In genomic region chr3:46908294-46908985, GRCh38 we compare ENCODE assay signal across 13 cellular contexts. TPM values are rescaled to one million over a fixed set of nuclear protein-coding genes. Genes with fewer than 3 reads are reported as not detected.
DNase-seq lines count a peak whose midpoint lies in the region; ATAC-seq, FAIRE-seq and TF ChIP-seq lines count a peak whose summit lies in the region.
"Had no signal": no experiment of that assay in that cellular context is flagged by ENCODE, and none has a peak within 500 bp of the region (broad histone marks: within the 10 kb centered on the region; RNA-seq: fewer than 3 reads in every experiment).

No MANE protein-coding gene starts in this region.

- H2AFZ ChIP-seq in SK-N-SH (ENCODE audit: low read depth) = no peak overlapping the region
- H2AFZ ChIP-seq in PC-9 = no peak overlapping the region

- H3F3A ChIP-seq in SK-N-SH (replicated peaks; ENCODE audit: insufficient read depth) = peaks cover 4% of the 10 kb centered on the region
- peaks cover 6% of the 10 kb centered on the region; the same call in 1 of the 2 replicates for H3F3A ChIP-seq in PC-9 (ENCODE audit: insufficient read depth, low read depth)

- peak; percentile 90 for FAIRE-seq in urothelium cell line (lab: Jason Lieb, UNC)

- POLR2A ChIA-PET in SK-N-SH (lab: Yijun Ruan, JAX) (interaction anchor here (1.0 to 1.5 kb wide), 3 partner anchors 63 to 206 kb away, joined by 3 to 10 read pairs (median 3); no protein-coding TSS in a partner anchor), PC-9 (lab: Charles Lee; ENCODE audit: unreplicated experiment) (no interaction called here)

- no peaks in the 10 kb centered on the region for H3K79me2 ChIP-seq in SK-N-SH (ENCODE audit: insufficient read depth)
- H3K79me2 ChIP-seq in PC-9 (ENCODE audit: low read depth) = no peaks in the 10 kb centered on the region

- H3K4me3 ChIP-seq in SK-N-SH (ENCODE audit: low read depth in 2 of 2, low read length in 1 of 2) (no peak overlapping the region), choroid plexus epithelial cell (ENCODE audit: low read depth, low read length) (no peak overlapping the region), PC-9 (no peak overlapping the region)
- H3K4me3 ChIP-seq: SK-N-MC had no signal

- 85% methylated on average over 24 of the region's 24 CpGs for WGBS in SK-N-SH (ENCODE audit: low lambda C conversion rate)

- BruUV-seq in PC-9 (replicated peaks; lab: Mats Ljungman, UMichigan) = no TSS peak

- no peak for ATAC-seq in SK-N-SH treated with all-trans-retinoic acid at 6 μM for 48 hours
- ATAC-seq in left lobe of liver = peak; percentile 61

- intact Hi-C loops in PC-9 (cut with micrococcal nuclease; ENCODE audit: unreplicated experiment) = loop anchor here (2.0 to 5.0 kb wide), 3 partner anchors 62 to 421 kb away; no protein-coding TSS in a partner anchor

- H3K4me1 ChIP-seq in SK-N-SH (ENCODE audit: control insufficient read depth in 1 of 2, insufficient read depth in 2 of 2, low read depth in 1 of 2, low read length in 1 of 2) (peaks cover 2 to 13% of the 10 kb centered on the region in 2 experiments; a peak in 3 of 4 replicates), PC-9 (replicated peaks; ENCODE audit: insufficient read depth) (no peaks in the 10 kb centered on the region)

- TF ChIP-seq CTCF in SK-N-SH (IDR thresholded peaks at IDR 0.05) (peak; percentile 15; the same call in 1 of the 2 replicates), choroid plexus epithelial cell (conservative IDR thresholded peaks at IDR 0.05; ENCODE audit: low read depth, low read length) (peak; percentile 60), PC-9 (conservative IDR thresholded peaks at IDR 0.05) (no peak)

- no peaks in the 10 kb centered on the region for H3K9me2 ChIP-seq in SK-N-SH
- no peaks in the 10 kb centered on the region for H3K9me2 ChIP-seq in PC-9 (ENCODE audit: insufficient read depth)

- H3K27ac ChIP-seq in SK-N-SH (ENCODE audit: low read depth in 2 of 2, low read length in 1 of 2) (no peak overlapping the region), PC-9 (no peak overlapping the region)
- H3K27ac ChIP-seq: SK-N-MC had no signal

- H3K27me3 ChIP-seq in SK-N-SH (ENCODE audit: insufficient read depth) (no peaks in the 10 kb centered on the region), PC-9 (ENCODE audit: insufficient read depth, low read depth) (no peaks in the 10 kb centered on the region)

- H3K36me3 ChIP-seq in SK-N-SH (replicated peaks in 1 of 2; ENCODE audit: control insufficient read depth in 1 of 2, insufficient read depth in 2 of 2, low read length in 1 of 2) (no peaks in the 10 kb centered on the region), PC-9 (ENCODE audit: low read depth) (no peaks in the 10 kb centered on the region)

- CTCF ChIA-PET in SK-N-SH (lab: Yijun Ruan, JAX) = interaction anchor here (1.0 to 2.6 kb wide), 32 partner anchors 9 to 425 kb away, joined by 3 to 70 read pairs (median 12); partner anchors contain the start of genes MYL3, PTH1R and TMIE
- CTCF ChIA-PET in PC-9 (lab: Charles Lee) = interaction anchor here (1.4 kb wide), 1 partner anchor 203 kb away, joined by 4 read pairs; no protein-coding TSS in a partner anchor

- no peaks in the 10 kb centered on the region for H4K20me1 ChIP-seq in SK-N-SH (ENCODE audit: insufficient read depth)
- H4K20me1 ChIP-seq in PC-9 (ENCODE audit: insufficient read depth) = no peaks in the 10 kb centered on the region

- TF ChIP-seq RAD21 in SK-N-SH (IDR thresholded peaks at IDR 0.05; ENCODE audit: low read length) = peak; percentile 36

- TF ChIP-seq EP300 in SK-N-SH (IDR thresholded peaks at IDR 0.05; ENCODE audit: borderline replicate concordance in 1 of 2, low read depth in 1 of 2, low read length in 1 of 2) = no peak

- no peak overlapping the region for H3K4me2 ChIP-seq in SK-N-SH
- no peak overlapping the region for H3K4me2 ChIP-seq in PC-9

- H3K9ac ChIP-seq in SK-N-SH = no peak overlapping the region

- DNase-seq in SK-N-SH = no peak
- DNase-seq in choroid plexus epithelial cell (ENCODE audit: low read depth) = peak; percentile 88
- no peak for DNase-seq in left lobe of liver (ENCODE audit: low spot score)
- DNase-seq in urothelium cell line (ENCODE audit: low spot score) = no peak
- DNase-seq in PC-9 = no peak
- no peak for DNase-seq in NOMO-1 treated with DMSO at 0.1 percent for 48 hours (lab: John Stamatoyannopoulos, UW; ENCODE audit: unreplicated experiment)
- no peak for DNase-seq in activated CD4-positive, CD25-positive, alpha-beta regulatory T cell (lab: John Stamatoyannopoulos, UW)
- DNase-seq: head of caudate nucleus; naive B cell; NCI-H2171; stimulated activated CD4-positive, alpha-beta T cell treated with anti-CD3 and anti-CD28 coated beads, Interleukin-4, amount 100 ng/mL, for 24 hours had no signal

- no peaks in the 10 kb centered on the region for H3K9me3 ChIP-seq in SK-N-SH
- H3K9me3 ChIP-seq in PC-9 (ENCODE audit: insufficient read depth, low read depth) = no peaks in the 10 kb centered on the region

TF ChIP-seq in SK-N-SH, 30 proteins besides CTCF, POLR2A, EP300 and RAD21:
- no peak for TF ChIP-seq YY1 (IDR thresholded peaks at IDR 0.05; ENCODE audit: low read depth)

TF ChIP-seq in SK-N-SH treated with all-trans-retinoic acid at 6 μM for 48 hours, 23 proteins besides CTCF, POLR2A, EP300 and RAD21:
- TF ChIP-seq, protein P1, sequence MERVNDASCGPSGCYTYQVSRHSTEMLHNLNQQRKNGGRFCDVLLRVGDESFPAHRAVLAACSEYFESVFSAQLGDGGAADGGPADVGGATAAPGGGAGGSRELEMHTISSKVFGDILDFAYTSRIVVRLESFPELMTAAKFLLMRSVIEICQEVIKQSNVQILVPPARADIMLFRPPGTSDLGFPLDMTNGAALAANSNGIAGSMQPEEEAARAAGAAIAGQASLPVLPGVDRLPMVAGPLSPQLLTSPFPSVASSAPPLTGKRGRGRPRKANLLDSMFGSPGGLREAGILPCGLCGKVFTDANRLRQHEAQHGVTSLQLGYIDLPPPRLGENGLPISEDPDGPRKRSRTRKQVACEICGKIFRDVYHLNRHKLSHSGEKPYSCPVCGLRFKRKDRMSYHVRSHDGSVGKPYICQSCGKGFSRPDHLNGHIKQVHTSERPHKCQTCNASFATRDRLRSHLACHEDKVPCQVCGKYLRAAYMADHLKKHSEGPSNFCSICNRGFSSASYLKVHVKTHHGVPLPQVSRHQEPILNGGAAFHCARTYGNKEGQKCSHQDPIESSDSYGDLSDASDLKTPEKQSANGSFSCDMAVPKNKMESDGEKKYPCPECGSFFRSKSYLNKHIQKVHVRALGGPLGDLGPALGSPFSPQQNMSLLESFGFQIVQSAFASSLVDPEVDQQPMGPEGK (CRISPR knock-in tag; IDR thresholded peaks at IDR 0.05; ENCODE audit: borderline replicate concordance) = no peak
- TF ChIP-seq ZFP30 (CRISPR knock-in tag; IDR thresholded peaks at IDR 0.05) (no peak), CREB5 (CRISPR knock-in tag; IDR thresholded peaks at IDR 0.05; ENCODE audit: low read depth) (no peak)
- TF ChIP-seq, protein P2, sequence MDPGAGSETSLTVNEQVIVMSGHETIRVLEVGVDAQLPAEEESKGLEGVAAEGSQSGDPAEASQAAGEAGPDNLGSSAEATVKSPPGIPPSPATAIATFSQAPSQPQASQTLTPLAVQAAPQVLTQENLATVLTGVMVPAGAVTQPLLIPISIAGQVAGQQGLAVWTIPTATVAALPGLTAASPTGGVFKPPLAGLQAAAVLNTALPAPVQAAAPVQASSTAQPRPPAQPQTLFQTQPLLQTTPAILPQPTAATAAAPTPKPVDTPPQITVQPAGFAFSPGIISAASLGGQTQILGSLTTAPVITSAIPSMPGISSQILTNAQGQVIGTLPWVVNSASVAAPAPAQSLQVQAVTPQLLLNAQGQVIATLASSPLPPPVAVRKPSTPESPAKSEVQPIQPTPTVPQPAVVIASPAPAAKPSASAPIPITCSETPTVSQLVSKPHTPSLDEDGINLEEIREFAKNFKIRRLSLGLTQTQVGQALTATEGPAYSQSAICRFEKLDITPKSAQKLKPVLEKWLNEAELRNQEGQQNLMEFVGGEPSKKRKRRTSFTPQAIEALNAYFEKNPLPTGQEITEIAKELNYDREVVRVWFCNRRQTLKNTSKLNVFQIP (CRISPR knock-in tag; IDR thresholded peaks at IDR 0.05; ENCODE audit: borderline replicate concordance, low read depth) = no peak
- TF ChIP-seq, protein P3, sequence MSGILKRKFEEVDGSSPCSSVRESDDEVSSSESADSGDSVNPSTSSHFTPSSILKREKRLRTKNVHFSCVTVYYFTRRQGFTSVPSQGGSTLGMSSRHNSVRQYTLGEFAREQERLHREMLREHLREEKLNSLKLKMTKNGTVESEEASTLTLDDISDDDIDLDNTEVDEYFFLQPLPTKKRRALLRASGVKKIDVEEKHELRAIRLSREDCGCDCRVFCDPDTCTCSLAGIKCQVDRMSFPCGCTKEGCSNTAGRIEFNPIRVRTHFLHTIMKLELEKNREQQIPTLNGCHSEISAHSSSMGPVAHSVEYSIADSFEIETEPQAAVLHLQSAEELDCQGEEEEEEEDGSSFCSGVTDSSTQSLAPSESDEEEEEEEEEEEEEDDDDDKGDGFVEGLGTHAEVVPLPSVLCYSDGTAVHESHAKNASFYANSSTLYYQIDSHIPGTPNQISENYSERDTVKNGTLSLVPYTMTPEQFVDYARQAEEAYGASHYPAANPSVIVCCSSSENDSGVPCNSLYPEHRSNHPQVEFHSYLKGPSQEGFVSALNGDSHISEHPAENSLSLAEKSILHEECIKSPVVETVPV (CRISPR knock-in tag; IDR thresholded peaks at IDR 0.05) = no peak

RNA-seq across cellular contexts. Expression of gene PTH1R, which starts 30.9 kb away (rescaled TPM):
- polyA plus RNA-seq in SK-N-SH (2012; rRNA removed) = 0.07 and 0.34 TPM in 2 replicates
- polyA plus RNA-seq in SK-N-SH (2012; cell fraction: cytosol; rRNA removed) = 0.18 and 0.49 TPM in 2 replicates
- polyA plus RNA-seq in SK-N-SH (2012; cell fraction: nucleus; rRNA removed) = 0.61 TPM in 2 replicates
- total RNA-seq in left lobe of liver (24.6 TPM), PC-9 (2021) (not detected in 2 replicates)

RNA-seq across cellular contexts. Expression of gene MYL3, which starts 45.2 kb away (rescaled TPM):
- not detected in 2 replicates for polyA plus RNA-seq in SK-N-SH (2012; rRNA removed)
- not detected in 2 replicates for polyA plus RNA-seq in SK-N-SH (2012; cell fraction: cytosol; rRNA removed)
- not detected in 2 replicates for polyA plus RNA-seq in SK-N-SH (2012; cell fraction: nucleus; rRNA removed)
- 1.4 TPM for total RNA-seq in left lobe of liver
- total RNA-seq in PC-9 (2021) = not detected in 2 replicates

Comparison
In these comparisons a context has a peak if more than half of its experiments do, and no peak if none do; other contexts are left out.
1. RNA of gene PTH1R, which starts 30.9 kb away (total RNA-seq): 24.6 TPM in left lobe of liver (single experiment); not detected in PC-9; every median in the first group is over 10 times any median in the second.